8 cellular contexts compared by ENCODE assay signal in genomic region chr7:114085592-114086490, GRCh38.
DNase-seq lines count a peak whose midpoint lies in the region; ATAC-seq and TF ChIP-seq lines count a peak whose summit lies in the region.

No MANE protein-coding gene starts in this region.

- H3K56ac ChIP-seq in H9 (ENCODE audit: insufficient read length, low read depth, low read length) = no peak overlapping the region

- no peak overlapping the region for H2BK15ac ChIP-seq in H9 (ENCODE audit: low read depth, low read length)

- peak overlapping the region; percentile 79 to 95 for H3K4me3 Mint-ChIP-seq in H9
- H3K4me3 Mint-ChIP-seq in activated T-cell treated with anti-CD3 and anti-CD28 coated beads, Interleukin-2, amount 50 U/mL, for 4 hours = peak overlapping the region; percentile 82
- peak overlapping the region; percentile 61 to 90 (median 76) for H3K4me3 Mint-ChIP-seq in naive thymus-derived CD4-positive, alpha-beta T cell

- peak overlapping the region in 1 of 3 experiments; percentile 98; a peak in 4 of 7 replicates for H3K27ac Mint-ChIP-seq in H9
- peak overlapping the region in 1 of 9 donors; percentile 84 for H3K27ac Mint-ChIP-seq in naive thymus-derived CD4-positive, alpha-beta T cell

- no peak overlapping the region for H3T11ph ChIP-seq in H9 (ENCODE audit: low read length)

- H3K9ac ChIP-seq in H9 (ENCODE audit: extremely low read depth, insufficient read length, low read length) = peak overlapping the region; percentile 46

- H2BK5ac ChIP-seq in H9 (ENCODE audit: insufficient read length, low read length) = no peak overlapping the region

- H4K20me1 ChIP-seq in H9 (ENCODE audit: control insufficient read depth, insufficient read depth, insufficient read length) = no peaks in the 10 kb centered on the region

- no peak overlapping the region for H2BK120ac ChIP-seq in H9 (ENCODE audit: low read depth, low read length, poor library complexity, severe bottlenecking)

- H3K27ac ChIP-seq in H9 (ENCODE audit: insufficient read length, low read depth, low read length) (no peak overlapping the region), aorta (ENCODE audit: low read depth in 1 of 2, low read length in 2 of 2) (peak overlapping the region; percentile 92 to 96)
- H3K27ac ChIP-seq in naive thymus-derived CD4-positive, alpha-beta T cell (ENCODE audit: low read depth, low read length) = no peak overlapping the region

- H4K91ac ChIP-seq in H9 (ENCODE audit: insufficient read length, low read depth, low read length) = no peak overlapping the region

- H3K4me1 Mint-ChIP-seq in H9 = peaks cover 39% of the 10 kb centered on the region in 2 experiments
- peaks cover 39% of the 10 kb centered on the region for H3K4me1 Mint-ChIP-seq in activated T-cell treated with anti-CD3 and anti-CD28 coated beads, Interleukin-2, amount 50 U/mL, for 4 hours (ENCODE audit: low read depth)
- peaks cover 6 to 53% (median 37%) of the 10 kb centered on the region in 7 donors for H3K4me1 Mint-ChIP-seq in naive thymus-derived CD4-positive, alpha-beta T cell

- no peak overlapping the region for H4K8ac ChIP-seq in H9 (replicated peaks; ENCODE audit: insufficient read length, low read depth, low read length)

- no peak overlapping the region for H2BK20ac ChIP-seq in H9 (ENCODE audit: low read depth, low read length, poor library complexity, severe bottlenecking)

- no peaks in the 10 kb centered on the region for H3K79me1 ChIP-seq in H9 (ENCODE audit: insufficient read depth, low read depth, low read length, poor library complexity, severe bottlenecking)

- H3K4me1 ChIP-seq in H9 (ENCODE audit: insufficient read depth, low read length) (peaks cover 3% of the 10 kb centered on the region; the same call in 1 of the 2 replicates), aorta (ENCODE audit: control insufficient read depth in 1 of 2, insufficient read depth in 2 of 2, low read length in 2 of 2) (no peaks in the 10 kb centered on the region)
- H3K4me1 ChIP-seq in naive thymus-derived CD4-positive, alpha-beta T cell (ENCODE audit: control insufficient read depth in 2 of 2, insufficient read depth in 2 of 2, low read length in 2 of 2) = peaks cover 17 to 21% of the 10 kb centered on the region in 2 donors

- H2BK12ac ChIP-seq in H9 (ENCODE audit: insufficient read length, low read depth, low read length) = no peak overlapping the region

- no peak overlapping the region for H2AK5ac ChIP-seq in H9 (ENCODE audit: insufficient read length, low read length)

- intact Hi-C loops in naive thymus-derived CD4-positive, alpha-beta T cell (cut with micrococcal nuclease) = loop anchor here in 1 of 2 donors (10.0 kb wide), 2 partner anchors 839 to 1599 kb away; partner anchors contain the start of gene MDFIC
- intact Hi-C loops in aorta (cut with DNase I) = loop anchor here (5.0 to 10.0 kb wide), 7 partner anchors 129 to 1139 kb away; no protein-coding TSS in a partner anchor

- H3K4me2 ChIP-seq in H9 (ENCODE audit: insufficient read depth, insufficient read length, low read length) = peak overlapping the region; percentile 82

- no peaks in the 10 kb centered on the region for H3K79me2 ChIP-seq in H9 (ENCODE audit: insufficient read depth, low read length)

- H3K4me3 ChIP-seq in fibroblast of pulmonary artery (replicated peaks; ENCODE audit: low read depth, low read length) (peak overlapping the region; percentile 65), aorta (ENCODE audit: low read length in 2 of 2) (peak overlapping the region; percentile 85 to 91)
- H3K4me3 ChIP-seq in naive thymus-derived CD4-positive, alpha-beta T cell (ENCODE audit: low read length) = peak overlapping the region; percentile 42

- peaks cover 95% of the 10 kb centered on the region for H3K27me3 Mint-ChIP-seq in H9 (ENCODE audit: low read depth)
- H3K27me3 Mint-ChIP-seq in activated T-cell treated with anti-CD3 and anti-CD28 coated beads, Interleukin-2, amount 50 U/mL, for 4 hours (ENCODE audit: low read depth) = peaks cover 63% of the 10 kb centered on the region
- peaks cover 67 to 81% (median 77%) of the 10 kb centered on the region in 5 donors for H3K27me3 Mint-ChIP-seq in naive thymus-derived CD4-positive, alpha-beta T cell

- POLR2A ChIA-PET in naive thymus-derived CD4-positive, alpha-beta T cell (lab: Charles Lee) = interaction anchor here (0.6 kb wide), 1 partner anchor 114 kb away, joined by 4 read pairs; no protein-coding TSS in a partner anchor

- no peak overlapping the region for H4K5ac ChIP-seq in H9 (ENCODE audit: insufficient read length, low read depth, low read length)

- ATAC-seq in activated T-cell treated with anti-CD3 and anti-CD28 coated beads, Interleukin-2, amount 50 U/mL, for 4 hours = peak; percentile 45 to 65
- peak; percentile 49 for ATAC-seq in naive thymus-derived CD4-positive, alpha-beta T cell
- ATAC-seq in aorta (ENCODE audit: low FRiP score) (peak; percentile 91), GM19328 (IDR thresholded peaks at IDR 0.05; ENCODE audit: unreplicated experiment) (no peak)

- peaks cover 0 to 3% of the 10 kb centered on the region in 2 experiments; a peak in 2 of 5 replicates for H3K9me3 Mint-ChIP-seq in H9
- no peaks in the 10 kb centered on the region for H3K9me3 Mint-ChIP-seq in activated T-cell treated with anti-CD3 and anti-CD28 coated beads, Interleukin-2, amount 50 U/mL, for 4 hours
- H3K9me3 Mint-ChIP-seq in naive thymus-derived CD4-positive, alpha-beta T cell = peaks cover 0 to 1% (median 0%) of the 10 kb centered on the region in 11 donors

- CTCF ChIA-PET in naive thymus-derived CD4-positive, alpha-beta T cell (lab: Charles Lee) = no interaction called here

- H3K9me3 ChIP-seq in H9 (ENCODE audit: control insufficient read depth, low read depth, low read length) (no peaks in the 10 kb centered on the region), aorta (ENCODE audit: control insufficient read depth, low read length) (no peaks in the 10 kb centered on the region)
- H3K9me3 ChIP-seq in naive thymus-derived CD4-positive, alpha-beta T cell (ENCODE audit: control insufficient read depth in 2 of 3, low read length in 3 of 3) = no peaks in the 10 kb centered on the region

- no peaks in the 10 kb centered on the region; a peak in 1 of 7 replicates for H3K36me3 Mint-ChIP-seq in H9 (ENCODE audit: insufficient read depth in 1 of 3, low read depth in 3 of 3)
- H3K36me3 Mint-ChIP-seq in activated T-cell treated with anti-CD3 and anti-CD28 coated beads, Interleukin-2, amount 50 U/mL, for 4 hours (ENCODE audit: insufficient read depth) = no peaks in the 10 kb centered on the region
- peaks cover 0 to 1% (median 0%) of the 10 kb centered on the region in 5 donors for H3K36me3 Mint-ChIP-seq in naive thymus-derived CD4-positive, alpha-beta T cell

- no peak overlapping the region; the same call in 1 of the 2 replicates for H3K14ac ChIP-seq in H9 (ENCODE audit: insufficient read depth, low read length)

- H3K23me2 ChIP-seq in H9 (ENCODE audit: insufficient read length, low read depth, low read length, poor library complexity, severe bottlenecking) = peaks cover 45% of the 10 kb centered on the region

- DNase-seq in DMS79 (lab: John Stamatoyannopoulos, UW) = peak; percentile 21
- peak; percentile 90 for DNase-seq in H9
- peak; percentile 31 for DNase-seq in NCI-H2196 (lab: John Stamatoyannopoulos, UW; ENCODE audit: unreplicated experiment)
- no peak for DNase-seq in activated T-cell treated with anti-CD3 and anti-CD28 coated beads, Interleukin-2, amount 50 U/mL, for 4 hours
- peak; percentile 74 for DNase-seq in fibroblast of pulmonary artery (ENCODE audit: low read depth)
- peak in 2 of 9 donors; percentile 4 to 40 for DNase-seq in naive thymus-derived CD4-positive, alpha-beta T cell
- peak; percentile 87 to 93 for DNase-seq in aorta

- H3K23ac ChIP-seq in H9 (ENCODE audit: insufficient read length, low read depth, low read length) = no peak overlapping the region

- H2AFZ ChIP-seq in H9 (ENCODE audit: low read length) = no peak overlapping the region

- peak overlapping the region; percentile 3 for H3K18ac ChIP-seq in H9 (ENCODE audit: insufficient read length, low read depth, low read length)

- no peak overlapping the region for H3K4ac ChIP-seq in H9 (ENCODE audit: low read depth, low read length)

- whole genome bisulfite sequencing in H9 (ENCODE audit: extremely low coverage, insufficient read length, low lambda C conversion rate) = no CpG with 5 or more reads among the region's 75 CpGs
- WGBS in aorta, 2 donors = 0 to 1% methylated on average over 44 to 75 of the region's 75 CpGs

- H3K27me3 ChIP-seq in H9 (ENCODE audit: insufficient read depth, low read length) (peaks cover 44% of the 10 kb centered on the region), aorta (ENCODE audit: control insufficient read depth in 1 of 2, insufficient read depth in 2 of 2, low read length in 1 of 2) (no peaks in the 10 kb centered on the region)
- H3K27me3 ChIP-seq in naive thymus-derived CD4-positive, alpha-beta T cell (ENCODE audit: control insufficient read depth in 2 of 2, insufficient read depth in 2 of 2, low read length in 2 of 2) = peaks cover 8 to 18% of the 10 kb centered on the region in 2 donors

- no peaks in the 10 kb centered on the region for H3K36me3 ChIP-seq in naive thymus-derived CD4-positive, alpha-beta T cell (ENCODE audit: control insufficient read depth in 2 of 3, insufficient read depth in 3 of 3, low read length in 3 of 3)
- no peaks in the 10 kb centered on the region for H3K36me3 ChIP-seq in aorta (ENCODE audit: control insufficient read depth in 1 of 2, insufficient read depth in 2 of 2, low read length in 1 of 2)

- TF ChIP-seq CTCF in H9 (conservative IDR thresholded peaks at IDR 0.05) (no peak), fibroblast of pulmonary artery (IDR thresholded peaks at IDR 0.05; ENCODE audit: low read length, missing control alignments) (no peak)

Comparison
In these comparisons a context has a peak if more than half of its experiments do, and no peak if none do; other contexts are left out.
1. H3K27ac ChIP-seq: peak in aorta (2 of 2); none in H9 (single experiment) and naive thymus-derived CD4-positive, alpha-beta T cell (single experiment).
2. Peak in every context shown above with its lines, with median percentiles within 50 percentile points of each other: H3K4me3 Mint-ChIP-seq and H3K4me3 ChIP-seq.